ENCODE assay signal across 20 cellular contexts in the genomic region with DNA sequence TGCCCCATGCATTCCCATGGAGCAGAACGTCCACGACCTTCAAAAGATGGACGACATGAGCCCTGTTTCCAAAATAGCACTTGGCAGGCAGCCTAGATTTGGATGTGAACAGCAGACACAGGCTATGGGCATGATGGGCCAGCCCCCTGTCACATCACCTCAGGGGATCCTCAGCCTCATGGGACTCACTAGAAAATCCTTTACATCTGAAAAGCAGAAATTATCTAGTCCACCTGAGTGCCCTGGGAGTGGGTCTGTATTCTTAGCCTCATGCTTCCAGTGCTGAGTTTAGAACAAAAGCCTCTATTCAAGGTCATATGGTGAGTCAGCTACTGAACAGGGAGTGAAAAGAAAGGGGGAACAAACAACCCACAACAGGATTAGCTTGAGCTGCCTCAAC. TPM values are rescaled to one million over a fixed set of nuclear protein-coding genes. Genes with fewer than 3 reads are reported as not detected.
DNase-seq lines count a peak whose midpoint lies in the region; ATAC-seq, FAIRE-seq and TF ChIP-seq lines count a peak whose summit lies in the region.
"Had no signal": no experiment of that assay in that cellular context is flagged by ENCODE, and none has a peak within 500 bp of the region (broad histone marks: within the 10 kb centered on the region; RNA-seq: fewer than 3 reads in every experiment).

No MANE protein-coding gene starts in this region.

- H3K4me2 ChIP-seq in H1 (ENCODE audit: insufficient read depth in 1 of 2, low read depth in 2 of 2, low read length in 2 of 2) (no peak overlapping the region), neural progenitor cell (no peak overlapping the region)

- H3K27ac ChIP-seq in H1 (ENCODE audit: low read depth, low read length) (no peak overlapping the region), neural progenitor cell (no peak overlapping the region), endodermal cell (ENCODE audit: low read depth, low read length) (no peak overlapping the region)
- H3K27ac ChIP-seq: gastrocnemius medialis, HL-60 had no signal

- no peaks in the 10 kb centered on the region for H3K36me3 Mint-ChIP-seq in Calu3 (ENCODE audit: insufficient read depth, unreplicated experiment)
- H3K36me3 Mint-ChIP-seq in neural progenitor cell, result no peaks in the 10 kb centered on the region
- no peaks in the 10 kb centered on the region for H3K36me3 Mint-ChIP-seq in endodermal cell (ENCODE audit: low read depth)

- ATAC-seq in GM18517 (IDR thresholded peaks at IDR 0.05; ENCODE audit: unreplicated experiment), result no peak
- no peak for ATAC-seq in GM21737 (IDR thresholded peaks at IDR 0.05; ENCODE audit: unreplicated experiment)
- ATAC-seq: activated CD8-positive, alpha-beta T cell treated with anti-CD3 and anti-CD28 coated beads for 36 hours; activated T-cell treated with anti-CD3 and anti-CD28 coated beads, Interleukin-2, amount 50 U/mL, for 72 hours; gastrocnemius medialis; stimulated activated naive CD8-positive, alpha-beta T cell treated with anti-CD3 and anti-CD28 coated beads, Interleukin-15, Interleukin-2, amounts not matched to agents 100 U/mL and 50 U/mL, for 24 hours had no signal

- no peaks in the 10 kb centered on the region for H3K23me2 ChIP-seq in H1 (ENCODE audit: low read depth, low read length)

- no peak overlapping the region for H3K56ac ChIP-seq in H1 (replicated peaks; ENCODE audit: insufficient read length, low read depth, low read length)

- H3K36me3 ChIP-seq in H1 (ENCODE audit: control insufficient read depth in 2 of 4, insufficient read depth in 4 of 4, low read length in 3 of 4) (no peaks in the 10 kb centered on the region), neural progenitor cell (no peaks in the 10 kb centered on the region), endodermal cell (ENCODE audit: control insufficient read depth, insufficient read depth, low read length) (no peaks in the 10 kb centered on the region)
- H3K36me3 ChIP-seq: gastrocnemius medialis had no signal

- H2BK120ac ChIP-seq in H1 (replicated peaks; ENCODE audit: low read depth, low read length), result no peak overlapping the region

- no peaks in the 10 kb centered on the region for H3K9me3 ChIP-seq in H1 (ENCODE audit: insufficient read depth in 2 of 2, low read depth in 1 of 2, low read length in 1 of 2)
- no peaks in the 10 kb centered on the region for H3K9me3 ChIP-seq in neural progenitor cell (ENCODE audit: low read depth)
- no peaks in the 10 kb centered on the region for H3K9me3 ChIP-seq in endodermal cell (ENCODE audit: control insufficient read depth, low read length)
- H3K9me3 ChIP-seq: gastrocnemius medialis had no signal

- peaks cover 0 to 2% (median 0%) of the 10 kb centered on the region in 4 experiments; a peak in 1 of 7 replicates for H3K4me1 ChIP-seq in H1 (replicated peaks in 1 of 4; ENCODE audit: control insufficient read depth in 3 of 4, insufficient read depth in 4 of 4, low read length in 3 of 4)
- peaks cover 3% of the 10 kb centered on the region for H3K4me1 ChIP-seq in neural progenitor cell
- no peaks in the 10 kb centered on the region for H3K4me1 ChIP-seq in endodermal cell (ENCODE audit: control insufficient read depth, insufficient read depth, low read length)
- H3K4me1 ChIP-seq: gastrocnemius medialis had no signal

- H3K14ac ChIP-seq in H1 (ENCODE audit: insufficient read length), result no peak overlapping the region

- no peak overlapping the region for H4K5ac ChIP-seq in H1 (ENCODE audit: insufficient read length, low read depth, low read length)

- no peaks in the 10 kb centered on the region for H3F3A ChIP-seq in neural progenitor cell (ENCODE audit: low read depth)

- TF ChIP-seq CTCF in Calu3 (IDR thresholded peaks at IDR 0.05; ENCODE audit: unreplicated experiment), result no peak
- no peak for TF ChIP-seq CTCF in H1 (IDR thresholded peaks at IDR 0.05; ENCODE audit: control extremely low read depth in 1 of 3, insufficient read depth in 1 of 3, low read depth in 1 of 3, low read length in 3 of 3)
- no peak for TF ChIP-seq CTCF in neural progenitor cell (IDR thresholded peaks at IDR 0.05)
- TF ChIP-seq CTCF in endodermal cell (conservative IDR thresholded peaks at IDR 0.05), result no peak

- no peaks in the 10 kb centered on the region for H3K9me3 Mint-ChIP-seq in Calu3 (ENCODE audit: low read depth, unreplicated experiment)
- H3K9me3 Mint-ChIP-seq in neural progenitor cell, result no peaks in the 10 kb centered on the region
- peaks cover 52% of the 10 kb centered on the region for H3K9me3 Mint-ChIP-seq in endodermal cell
- H3K9me3 Mint-ChIP-seq: activated CD8-positive, alpha-beta T cell treated with anti-CD3 and anti-CD28 coated beads for 36 hours; activated T-cell treated with anti-CD3 and anti-CD28 coated beads, Interleukin-2, amount 50 U/mL, for 72 hours had no signal

- H2BK5ac ChIP-seq in H1 (ENCODE audit: low read depth, low read length), result no peak overlapping the region

- H3K4me1 Mint-ChIP-seq in Calu3 (ENCODE audit: low read depth, unreplicated experiment) (no peaks in the 10 kb centered on the region), neural progenitor cell (peaks cover 11% of the 10 kb centered on the region), endodermal cell (peaks cover 8% of the 10 kb centered on the region)

- H2BK15ac ChIP-seq in H1 (ENCODE audit: low read length), result no peak overlapping the region

- H3K9ac ChIP-seq in H1 (replicated peaks in 1 of 4; ENCODE audit: extremely low read depth in 1 of 4, low read depth in 3 of 4, low read length in 3 of 4) (no peak overlapping the region), neural progenitor cell (no peak overlapping the region), endodermal cell (ENCODE audit: extremely low read depth, low read length, poor library complexity, severe bottlenecking) (no peak overlapping the region)

- no peak overlapping the region for H4K8ac ChIP-seq in H1 (ENCODE audit: extremely low read depth, insufficient read depth, low read length)

- TF ChIP-seq POLR2A in H1 (IDR thresholded peaks at IDR 0.05; ENCODE audit: control extremely low read depth in 1 of 2, low read depth in 2 of 2, low read length in 2 of 2), result no peak

- no peak for TF ChIP-seq RAD21 in H1 (IDR thresholded peaks at IDR 0.05 in 1 of 2, conservative IDR thresholded peaks at IDR 0.05 in 1 of 2; ENCODE audit: low read depth in 2 of 2, low read length in 2 of 2)

- H3K27me3 Mint-ChIP-seq in Calu3 (ENCODE audit: unreplicated experiment) (no peaks in the 10 kb centered on the region), neural progenitor cell (ENCODE audit: insufficient read depth, low read depth) (peaks cover 2% of the 10 kb centered on the region), endodermal cell (ENCODE audit: insufficient read depth) (no peaks in the 10 kb centered on the region)
- H3K27me3 Mint-ChIP-seq: activated CD8-positive, alpha-beta T cell treated with anti-CD3 and anti-CD28 coated beads for 36 hours had no signal

- H4K20me1 ChIP-seq in H1 (replicated peaks in 1 of 2; ENCODE audit: control insufficient read depth in 1 of 2, insufficient read depth in 2 of 2, low read length in 2 of 2) (no peaks in the 10 kb centered on the region), neural progenitor cell (ENCODE audit: low read depth) (no peaks in the 10 kb centered on the region)

- no TSS peak for BruUV-seq in Calu3 (replicated peaks; lab: Mats Ljungman, UMichigan)

- H3K27ac Mint-ChIP-seq in Calu3 (ENCODE audit: unreplicated experiment), result no peak overlapping the region
- no peak overlapping the region for H3K27ac Mint-ChIP-seq in neural progenitor cell
- H3K27ac Mint-ChIP-seq in endodermal cell, result no peak overlapping the region
- H3K27ac Mint-ChIP-seq: activated CD8-positive, alpha-beta T cell treated with anti-CD3 and anti-CD28 coated beads for 36 hours; activated T-cell treated with anti-CD3 and anti-CD28 coated beads, Interleukin-2, amount 50 U/mL, for 72 hours had no signal

- H3K23ac ChIP-seq in H1 (ENCODE audit: insufficient read length), result no peak overlapping the region

- no peak overlapping the region for H2BK20ac ChIP-seq in H1 (ENCODE audit: low read length)

- H2AFZ ChIP-seq in H1 (ENCODE audit: low read length) (no peak overlapping the region), neural progenitor cell (replicated peaks) (no peak overlapping the region)

- H3K4ac ChIP-seq in H1 (replicated peaks; ENCODE audit: insufficient read length, low read depth, low read length), result no peak overlapping the region

- no peaks in the 10 kb centered on the region for H3K79me2 ChIP-seq in H1 (ENCODE audit: control insufficient read depth in 1 of 2, insufficient read depth in 2 of 2, low read length in 2 of 2)
- H3K79me2 ChIP-seq in neural progenitor cell (ENCODE audit: low read depth), result no peaks in the 10 kb centered on the region

- no peaks in the 10 kb centered on the region for H3K27me3 ChIP-seq in H1 (replicated peaks in 1 of 4; ENCODE audit: control insufficient read depth in 3 of 4, extremely low read depth in 1 of 4, insufficient read depth in 3 of 4, low read length in 3 of 4)
- no peaks in the 10 kb centered on the region for H3K27me3 ChIP-seq in neural progenitor cell
- no peaks in the 10 kb centered on the region for H3K27me3 ChIP-seq in endodermal cell (ENCODE audit: control insufficient read depth, insufficient read depth, low read length, poor library complexity, severe bottlenecking)
- H3K27me3 ChIP-seq: gastrocnemius medialis had no signal

- H2BK12ac ChIP-seq in H1 (ENCODE audit: low read depth, low read length), result no peak overlapping the region

- intact Hi-C loops in Calu3 (cut with micrococcal nuclease; ENCODE audit: unreplicated experiment), result no loop called here

- no peaks in the 10 kb centered on the region for H3K79me1 ChIP-seq in H1 (ENCODE audit: low read depth, low read length)

- POLR2A ChIA-PET in H1 (lab: Charles Lee; ENCODE audit: partially characterized antibody), result no interaction called here

- CTCF ChIA-PET in Calu3 (lab: Charles Lee), result no interaction called here
- CTCF ChIA-PET in H1 (lab: Charles Lee; ENCODE audit: partially characterized antibody), result interaction anchor here (1.2 to 2.2 kb wide), 3 partner anchors 10 to 26 kb away, joined by 3 to 12 read pairs (median 3); no protein-coding TSS in a partner anchor

- no peak for TF ChIP-seq EP300 in H1 (IDR thresholded peaks at IDR 0.05; ENCODE audit: borderline replicate concordance in 1 of 2, low read depth in 2 of 2, low read length in 2 of 2)

- no peak overlapping the region for H3K4me3 Mint-ChIP-seq in Calu3 (ENCODE audit: low read depth, unreplicated experiment)
- H3K4me3 Mint-ChIP-seq in neural progenitor cell, result no peak overlapping the region
- no peak overlapping the region for H3K4me3 Mint-ChIP-seq in endodermal cell
- H3K4me3 Mint-ChIP-seq: activated CD8-positive, alpha-beta T cell treated with anti-CD3 and anti-CD28 coated beads for 36 hours; activated T-cell treated with anti-CD3 and anti-CD28 coated beads, Interleukin-2, amount 50 U/mL, for 72 hours had no signal

- H4K91ac ChIP-seq in H1 (replicated peaks; ENCODE audit: insufficient read length, low read length), result no peak overlapping the region

- 61% methylated on average over 3 of the region's 3 CpGs; no CpG with 5 or more reads in 1 of the 2 experiments for WGBS in H1 (ENCODE audit: extremely low coverage in 1 of 2, insufficient coverage in 1 of 2, insufficient read length in 1 of 2, insufficient replicate concordance in 2 of 2, low coverage in 1 of 2, low lambda C conversion rate in 2 of 2, missing lambda C conversion rate in 1 of 2), 2 experiments
- WGBS in endodermal cell (ENCODE audit: insufficient coverage in 1 of 2, insufficient read length in 1 of 2), 2 experiments, result 64% methylated on average over 3 of the region's 3 CpGs; no CpG with 5 or more reads in 1 of the 2 experiments

- DNase-seq in Calu3 (peak; percentile 1), NCI-H1694 treated with DMSO at 0.1 percent for 48 hours (lab: John Stamatoyannopoulos, UW) (peak; percentile 6), H1 (ENCODE audit: low read depth in 1 of 2, low spot score in 2 of 2) (no peak), neural progenitor cell (ENCODE audit: low spot score) (peak; percentile 13), middle frontal gyrus (ENCODE audit: extremely low spot score, low spot score) (no peak), endodermal cell (no peak)
- DNase-seq: activated CD8-positive, alpha-beta T cell treated with anti-CD3 and anti-CD28 coated beads for 36 hours; activated T-cell treated with anti-CD3 and anti-CD28 coated beads, Interleukin-2, amount 50 U/mL, for 72 hours; Karpas-422; NCI-H146; stimulated activated CD4-positive, alpha-beta T cell treated with anti-CD3 and anti-CD28 coated beads, Interleukin-12 subunit alpha, Interleukin-12 subunit beta, amount 100 ng/mL, for 4 hours; stimulated activated naive CD8-positive, alpha-beta T cell treated with anti-CD3 and anti-CD28 coated beads, Interleukin-15, Interleukin-2, amounts not matched to agents 100 U/mL and 50 U/mL, for 24 hours had no signal

- H3K18ac ChIP-seq in H1 (ENCODE audit: extremely low read depth, low read length), result no peak overlapping the region

- peak; percentile 7 for FAIRE-seq in H1 (lab: Jason Lieb, UNC)
- FAIRE-seq: GM18507, GM19239, islet of Langerhans had no signal

- no peak overlapping the region for H2AK5ac ChIP-seq in H1 (ENCODE audit: low read depth, low read length)

- no peak overlapping the region for H3K4me3 ChIP-seq in H1 (ENCODE audit: extremely low read depth in 1 of 4, insufficient read depth in 2 of 4, low read depth in 3 of 4, low read length in 4 of 4)
- no peak overlapping the region for H3K4me3 ChIP-seq in neural progenitor cell
- H3K4me3 ChIP-seq in endodermal cell (ENCODE audit: low read length), result no peak overlapping the region
- H3K4me3 ChIP-seq: gastrocnemius medialis had no signal

RNA-seq across cellular contexts. Expression of a gene that starts 35.8 kb away (rescaled TPM):
- total RNA-seq in Calu3 (2022) (not detected in 2 replicates), neural progenitor cell (ENCODE audit: low replicate concordance) (4.6 and 7.7 TPM in 2 replicates), endodermal cell (10 to 100 TPM in 1 of 2 donors, 1 to 10 TPM in 1; 5.7 to 12.2 TPM)
- total RNA-seq in H1 (2021; fragmentation: NEBNext Ultra II Directional; extraction: Animal tissue kit (Norgen Biotek cat#: 25700)), result 2.6 and 3.0 TPM in 2 replicates
- polyA plus RNA-seq in H1 (2011; rRNA removed), result 1.5 and 3.0 TPM in 2 replicates
- 1.8 TPM for polyA plus RNA-seq in H1 (2011; cell fraction: cytosol; rRNA removed)
- polyA plus RNA-seq in H1 (2011; cell fraction: nucleus; rRNA removed), result 4.0 TPM
- polyA plus RNA-seq in H1 (2012, experiment 1 of 2), result 1.4 to 2.6 TPM (median 2.3 TPM) in 4 replicates
- polyA plus RNA-seq in H1 (2012, experiment 2 of 2), result 0.33 TPM
- 3.4 TPM for polyA plus RNA-seq in H1 (2013, experiment 1 of 2)
- polyA plus RNA-seq in H1 (2013, experiment 2 of 2), result 4.3 TPM
- 3.8 and 3.9 TPM in 2 replicates for polyA minus RNA-seq in H1 (2011; rRNA and poly(A)+ RNA removed)
- 1.5 TPM for polyA minus RNA-seq in H1 (2011; cell fraction: cytosol; rRNA and poly(A)+ RNA removed)
- polyA minus RNA-seq in H1 (2011; cell fraction: nucleus; rRNA and poly(A)+ RNA removed), result 12.8 TPM
- 5.4 TPM for polyA plus RNA-seq in endodermal cell (2013, experiment 1 of 2)
- 4.3 TPM for polyA plus RNA-seq in endodermal cell (2013, experiment 2 of 2)
- total RNA-seq: activated CD8-positive, alpha-beta T cell treated with anti-CD3 and anti-CD28 coated beads for 36 hours; activated T-cell treated with anti-CD3 and anti-CD28 coated beads, Interleukin-2, amount 50 U/mL, for 72 hours; osteocyte had no signal

Comparison
In these comparisons a context has a peak if more than half of its experiments do, and no peak if none do; other contexts are left out.
1. DNase-seq: peak in Calu3 (single experiment), NCI-H1694 treated with DMSO at 0.1 percent for 48 hours (single experiment) and neural progenitor cell (single experiment); none in H1 (0 of 2), middle frontal gyrus (single experiment) and endodermal cell (single experiment).